8 cellular contexts compared by ENCODE assay signal in genomic region chr19:7515091-7515470, GRCh38. TPM values are rescaled to one million over a fixed set of nuclear protein-coding genes. Genes with fewer than 3 reads are reported as not detected.
A peak's percentile ranks its signal among the peaks of the same experiment; 100 is the strongest.
DNase-seq lines count a peak whose midpoint lies in the region; ATAC-seq and TF ChIP-seq lines count a peak whose summit lies in the region.

No MANE protein-coding gene starts in this region.

- H3K9me3 Mint-ChIP-seq in Calu3 (ENCODE audit: low read depth, unreplicated experiment), result no peaks in the 10 kb centered on the region

- H3K27ac Mint-ChIP-seq in Calu3 (ENCODE audit: unreplicated experiment), result peak overlapping the region; percentile 83

- WGBS in heart left ventricle, 4 donors, result 59 to 70% (median 67%) methylated on average over 10 of the region's 10 CpGs
- 47% methylated on average over 10 of the region's 10 CpGs for WGBS in prostate gland

- peaks cover 15% of the 10 kb centered on the region for H3K27me3 Mint-ChIP-seq in Calu3 (ENCODE audit: unreplicated experiment)

- peaks cover 10% of the 10 kb centered on the region for H3K4me1 Mint-ChIP-seq in Calu3 (ENCODE audit: low read depth, unreplicated experiment)

- TF ChIP-seq POLR2A in heart left ventricle (IDR thresholded peaks at IDR 0.05) (no peak), prostate gland (IDR thresholded peaks at IDR 0.05) (no peak)

- H3K4me3 Mint-ChIP-seq in Calu3 (ENCODE audit: low read depth, unreplicated experiment), result peak overlapping the region; percentile 76

- BruUV-seq in Calu3 (replicated peaks; lab: Mats Ljungman, UMichigan), result no TSS peak

- intact Hi-C loops in Calu3 (cut with micrococcal nuclease; ENCODE audit: unreplicated experiment), result no loop called here
- intact Hi-C loops in heart left ventricle (cut with DNase I), result loop anchor here in 1 of 10 donors (2.0 kb wide), 1 partner anchor 26 kb away; the partner anchor contains the start of gene PEX11G
- intact Hi-C loops in prostate gland (cut with DNase I), result loop anchor here (2.0 kb wide), 1 partner anchor 26 kb away; the partner anchor contains the start of gene PEX11G

- TF ChIP-seq CTCF in Calu3 (IDR thresholded peaks at IDR 0.05; ENCODE audit: unreplicated experiment), result no peak
- no peak for TF ChIP-seq CTCF in VCaP (conservative IDR thresholded peaks at IDR 0.05)
- no peak for TF ChIP-seq CTCF in heart left ventricle (IDR thresholded peaks at IDR 0.05)
- TF ChIP-seq CTCF in prostate gland (IDR thresholded peaks at IDR 0.05), result no peak

- peaks cover 0 to 9% (median 0%) of the 10 kb centered on the region in 9 donors for H3K36me3 ChIP-seq in heart left ventricle
- H3K36me3 ChIP-seq in prostate gland, result peaks cover 0 to 7% of the 10 kb centered on the region in 2 donors

- peaks cover 14% of the 10 kb centered on the region for H3K36me3 Mint-ChIP-seq in Calu3 (ENCODE audit: insufficient read depth, unreplicated experiment)

- H3K4me3 ChIP-seq in heart left ventricle (peak overlapping the region in 8 of 12 donors; percentile 47 to 94 (median 62)), prostate gland (peak overlapping the region in 1 of 2 donors; percentile 72)

- ATAC-seq in heart left ventricle (peak; percentile 10 to 56 (median 40)), GM21526 (IDR thresholded peaks at IDR 0.05; ENCODE audit: low FRiP score, unreplicated experiment) (no peak), GM18907 (IDR thresholded peaks at IDR 0.05; ENCODE audit: unreplicated experiment) (no peak)

- H3K27ac ChIP-seq in VCaP (peak overlapping the region; percentile 68; the same call in 1 of the 2 replicates), heart left ventricle (peak overlapping the region in 11 of 12 donors; percentile 79 to 96 (median 91)), prostate gland (peak overlapping the region; percentile 85 to 87)

- H3K4me1 ChIP-seq in heart left ventricle, result peaks cover 0 to 26% (median 15%) of the 10 kb centered on the region in 12 donors
- no peaks in the 10 kb centered on the region for H3K4me1 ChIP-seq in prostate gland (replicated peaks)

- H3K9me3 ChIP-seq in heart left ventricle (no peaks in the 10 kb centered on the region), prostate gland (no peaks in the 10 kb centered on the region)

- CTCF ChIA-PET in Calu3 (lab: Charles Lee), result no interaction called here

- DNase-seq in Calu3 (no peak), heart left ventricle (peak in 2 of 5 donors; percentile 59 to 61), prostate gland (ENCODE audit: low spot score) (no peak), NCI-H2227 treated with DMSO at 0.1 percent for 48 hours (lab: John Stamatoyannopoulos, UW) (no peak), DMS153 (lab: John Stamatoyannopoulos, UW) (no peak)

- H3K27me3 ChIP-seq in heart left ventricle, result no peaks in the 10 kb centered on the region
- H3K27me3 ChIP-seq in prostate gland (replicated peaks; ENCODE audit: insufficient read depth), result no peaks in the 10 kb centered on the region

RNA-seq across cellular contexts. Expression of gene ZNF358, which starts 0.8 kb away (rescaled TPM):
- total RNA-seq in Calu3 (2022) (22.6 and 23.8 TPM in 2 replicates), heart left ventricle (100 to 1,000 TPM in 1 of 9 donors, 10 to 100 TPM in 8; 62.8 to 128 (median 74.4) TPM), prostate gland (100 to 1,000 TPM; 104 to 116 TPM)
- polyA plus RNA-seq in heart left ventricle, result 100 to 1,000 TPM in 1 of 2 donors, 10 to 100 TPM in 1; 49.3 to 159 TPM

RNA-seq across cellular contexts. Expression of gene MCOLN1, which starts 7.3 kb away (rescaled TPM):
- total RNA-seq in Calu3 (2022), result 13.1 TPM in 2 replicates
- 10 to 100 TPM; 12.1 to 49.7 (median 14.9) TPM for total RNA-seq in heart left ventricle
- 10 to 100 TPM; 24.6 to 25.2 TPM for polyA plus RNA-seq in heart left ventricle
- 10 to 100 TPM; 13.4 to 24.8 TPM for total RNA-seq in prostate gland

RNA-seq across cellular contexts. Expression of gene PNPLA6, which starts 20.4 kb away (rescaled TPM):
- total RNA-seq in Calu3 (2022) (51.3 and 60.1 TPM in 2 replicates), heart left ventricle (100 to 1,000 TPM in 1 of 9 donors, 10 to 100 TPM in 8; 41.4 to 105 (median 49.9) TPM), prostate gland (10 to 100 TPM; 74.6 to 75.2 TPM)
- polyA plus RNA-seq in heart left ventricle, result 10 to 100 TPM; 35.6 to 51.1 TPM

RNA-seq across cellular contexts. Expression of gene PEX11G, which starts 26.2 kb away (rescaled TPM):
- total RNA-seq in Calu3 (2022) (1.3 and 3.4 TPM in 2 replicates), heart left ventricle (1 to 10 TPM in 8 of 9 donors, under 1 TPM in 1; 0.93 to 2.9 (median 1.5) TPM), prostate gland (10 to 100 TPM; 13.1 to 17.4 TPM)
- 1 to 10 TPM in 1 of 2 donors, under 1 TPM in 1; 0.55 to 3.4 TPM for polyA plus RNA-seq in heart left ventricle

Comparison
In these comparisons a context has a peak if more than half of its experiments do, and no peak if none do; other contexts are left out.
1. ATAC-seq: peak in heart left ventricle (4 of 4); none in GM21526 (single experiment) and GM18907 (single experiment).
2. Peak in every context shown above with its lines, with median percentiles within 50 percentile points of each other: H3K27ac ChIP-seq.